In the genomic region with DNA sequence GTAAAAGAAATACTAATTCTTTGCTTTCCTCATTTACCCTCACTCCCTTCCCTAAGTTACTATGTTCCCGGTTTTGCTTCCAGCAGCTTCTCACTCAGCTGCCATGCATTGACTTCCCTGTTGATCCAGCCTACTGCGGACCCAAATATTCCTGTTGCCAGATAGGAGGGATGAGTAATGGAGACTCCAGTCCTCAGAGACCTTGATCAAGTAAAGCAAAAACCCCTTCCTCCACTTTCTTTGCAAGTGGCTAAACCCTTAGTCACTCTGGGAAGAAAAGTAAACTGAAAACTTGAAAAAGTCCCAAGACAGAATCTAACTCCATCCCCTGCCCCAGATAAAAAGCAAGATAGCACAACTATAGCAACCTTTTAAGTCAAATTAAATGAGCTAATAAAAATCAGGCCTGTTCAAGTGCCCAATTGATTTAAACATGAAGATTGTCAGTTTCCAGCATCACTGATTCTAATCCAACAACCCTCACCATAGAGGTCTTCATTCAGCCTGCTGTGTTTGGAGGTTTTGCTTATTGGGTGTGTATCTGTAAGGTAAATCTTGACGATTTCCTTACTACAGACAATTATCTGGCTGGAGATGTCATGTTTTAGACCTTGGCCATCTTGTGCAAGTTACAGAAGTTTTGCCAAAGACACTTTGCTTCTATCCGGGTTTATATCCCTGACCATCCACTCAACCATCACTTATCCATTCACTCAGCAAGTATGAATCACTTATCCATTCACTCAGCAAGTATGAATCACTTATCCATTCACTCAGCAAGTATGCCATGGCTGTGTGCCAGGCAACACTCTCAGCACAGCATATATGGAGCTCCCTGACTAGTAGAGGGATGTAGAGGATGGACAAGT, we compare ENCODE assay signal across 10 cellular contexts. TPM values are rescaled to one million over a fixed set of nuclear protein-coding genes. Genes with fewer than 3 reads are reported as not detected.
DNase-seq lines count a peak whose midpoint lies in the region; ATAC-seq, FAIRE-seq and TF ChIP-seq lines count a peak whose summit lies in the region.
"Had no signal": no experiment of that assay in that cellular context is flagged by ENCODE, and none has a peak within 500 bp of the region (broad histone marks: within the 10 kb centered on the region; RNA-seq: fewer than 3 reads in every experiment).

No MANE protein-coding gene starts in this region.

- dilution Hi-C loops in endothelial cell of umbilical vein (cut with MboI; ENCODE audit: extremely low pct_ligation_motif_present, low sequenced_read_pairs) = no loop called here

- H3K9me1 ChIP-seq in endothelial cell of umbilical vein (replicated peaks; ENCODE audit: control insufficient read depth, extremely low read depth, insufficient read depth, low read length) = no peaks in the 10 kb centered on the region

- H3K4me1 ChIP-seq in endothelial cell of umbilical vein (ENCODE audit: control insufficient read depth, extremely low read depth, insufficient read depth, low read length) (peaks cover 11% of the 10 kb centered on the region), osteoblast (ENCODE audit: insufficient read depth, low read length) (peaks cover 18% of the 10 kb centered on the region)

- peak; percentile 39 for DNase-seq in DMS79 treated with DMSO at 0.1 percent for 48 hours (lab: John Stamatoyannopoulos, UW)
- peak; percentile 80 for DNase-seq in NCI-H345 (lab: John Stamatoyannopoulos, UW)
- DNase-seq in endothelial cell of umbilical vein (ENCODE audit: low read depth, low spot score) = peak; percentile 89
- peak; percentile 77 for DNase-seq in osteoblast (ENCODE audit: insufficient read length, low spot score, missing footprints)
- no peak for DNase-seq in retina
- no peak for DNase-seq in type B pancreatic cell (ENCODE audit: extremely low spot score, unreplicated experiment)
- DNase-seq: stimulated activated CD8-positive, alpha-beta memory T cell treated with anti-CD3 and anti-CD28 coated beads, Interleukin-4, amount 100 ng/mL, for 48 hours had no signal

- H3K4me1 Mint-ChIP-seq in type B pancreatic cell (ENCODE audit: unreplicated experiment) = no peaks in the 10 kb centered on the region

- ATAC-seq in HG03108 (IDR thresholded peaks at IDR 0.05; ENCODE audit: unreplicated experiment) (no peak), GM18520 (IDR thresholded peaks at IDR 0.05; ENCODE audit: unreplicated experiment) (no peak)
- ATAC-seq: left lobe of liver had no signal

- H3K27me3 Mint-ChIP-seq in type B pancreatic cell = peaks cover 14% of the 10 kb centered on the region

- H3K79me2 ChIP-seq in endothelial cell of umbilical vein (ENCODE audit: control insufficient read depth, insufficient read depth, low read length) (no peaks in the 10 kb centered on the region), osteoblast (ENCODE audit: insufficient read depth, low read length) (no peaks in the 10 kb centered on the region)

- no peak overlapping the region for H3K4me3 ChIP-seq in endothelial cell of umbilical vein (replicated peaks in 1 of 3; ENCODE audit: insufficient read depth in 1 of 3, low read depth in 1 of 3, low read length in 3 of 3)
- peak overlapping the region; percentile 57 for H3K4me3 ChIP-seq in osteoblast (ENCODE audit: insufficient read depth, low read length)

- POLR2A ChIA-PET in endothelial cell of umbilical vein (lab: Charles Lee) = no interaction called here

- TF ChIP-seq CTCF in endothelial cell of umbilical vein (IDR thresholded peaks at IDR 0.05; ENCODE audit: extremely low read depth in 1 of 2, insufficient read depth in 1 of 2, low read depth in 1 of 2, low read length in 2 of 2) (no peak), osteoblast (IDR thresholded peaks at IDR 0.05; ENCODE audit: extremely low read depth, low read depth, low read length) (no peak), type B pancreatic cell (conservative IDR thresholded peaks at IDR 0.05) (no peak)

- CTCF ChIA-PET in endothelial cell of umbilical vein (lab: Charles Lee) = interaction anchor here (1.0 to 2.6 kb wide), 7 partner anchors 10 to 441 kb away, joined by 3 to 18 read pairs (median 6); no protein-coding TSS in a partner anchor

- BruUV-seq in endothelial cell of umbilical vein (replicated peaks; lab: Mats Ljungman, UMichigan) = no TSS peak

- H4K20me1 ChIP-seq in endothelial cell of umbilical vein (replicated peaks; ENCODE audit: control insufficient read depth, extremely low read depth, insufficient read depth, low read length) = no peaks in the 10 kb centered on the region
- H4K20me1 ChIP-seq in osteoblast (ENCODE audit: insufficient read depth, low read length) = no peaks in the 10 kb centered on the region

- H3K27me3 ChIP-seq in endothelial cell of umbilical vein (ENCODE audit: control insufficient read depth in 2 of 2, insufficient read depth in 2 of 2, low read length in 2 of 2) (no peaks in the 10 kb centered on the region), osteoblast (ENCODE audit: insufficient read depth, low read length) (no peaks in the 10 kb centered on the region)

- H3K9me3 ChIP-seq in endothelial cell of umbilical vein (replicated peaks; ENCODE audit: control insufficient read depth, insufficient read depth, low read length) (no peaks in the 10 kb centered on the region), osteoblast (ENCODE audit: low read depth, low read length) (no peaks in the 10 kb centered on the region)

- H3K9ac ChIP-seq in endothelial cell of umbilical vein (replicated peaks; ENCODE audit: extremely low read depth, insufficient read depth, low read length) = no peak overlapping the region

- intact Hi-C loops in endothelial cell of umbilical vein (cut with micrococcal nuclease) = loop anchor here (1.0 to 2.0 kb wide), 3 partner anchors 8 to 38 kb away; no protein-coding TSS in a partner anchor

- TF ChIP-seq POLR2A in endothelial cell of umbilical vein (IDR thresholded peaks at IDR 0.05; ENCODE audit: low read depth, low read length) = no peak

- H3K27ac ChIP-seq in endothelial cell of umbilical vein (ENCODE audit: insufficient read depth, low read depth, low read length) (peak overlapping the region; percentile 24), osteoblast (ENCODE audit: low read depth, low read length) (peak overlapping the region; percentile 98)

- H3K36me3 ChIP-seq in endothelial cell of umbilical vein (ENCODE audit: control insufficient read depth in 2 of 2, extremely low read depth in 1 of 2, insufficient read depth in 2 of 2, low read length in 2 of 2) = no peaks in the 10 kb centered on the region
- H3K36me3 ChIP-seq in osteoblast (ENCODE audit: insufficient read depth, low read length) = no peaks in the 10 kb centered on the region

- no peak overlapping the region for H3K4me3 Mint-ChIP-seq in type B pancreatic cell

- H3K4me2 ChIP-seq in endothelial cell of umbilical vein (ENCODE audit: insufficient read depth, low read length) = peak overlapping the region; percentile 6
- peak overlapping the region; percentile 91 for H3K4me2 ChIP-seq in osteoblast (ENCODE audit: insufficient read depth, low read length)

- peaks cover 1% of the 10 kb centered on the region for H3K9me3 Mint-ChIP-seq in type B pancreatic cell

- H3K36me3 Mint-ChIP-seq in type B pancreatic cell = no peaks in the 10 kb centered on the region

- FAIRE-seq in endothelial cell of umbilical vein (lab: Jason Lieb, UNC) = peak; percentile 100

- H3K27ac Mint-ChIP-seq in type B pancreatic cell = no peak overlapping the region

- H2AFZ ChIP-seq in endothelial cell of umbilical vein (ENCODE audit: low read depth, low read length) (no peak overlapping the region), osteoblast (ENCODE audit: low read length) (peak overlapping the region; percentile 60)

TF ChIP-seq in endothelial cell of umbilical vein, 7 proteins besides CTCF, POLR2A, EP300 and RAD21:
- TF ChIP-seq FOS (IDR thresholded peaks at IDR 0.05; ENCODE audit: borderline replicate concordance, insufficient read depth, low read length) (peak; percentile 99), EZH2 (IDR thresholded peaks at IDR 0.05; ENCODE audit: borderline replicate concordance, low read depth, low read length, severe bottlenecking) (no peak), POLR2AphosphoS5 (IDR thresholded peaks at IDR 0.05; ENCODE audit: insufficient read depth, low read depth, low read length) (peak; percentile 82), MYC (IDR thresholded peaks at IDR 0.05; ENCODE audit: low read depth, low read length) (no peak), JUN (IDR thresholded peaks at IDR 0.05; ENCODE audit: borderline replicate concordance, insufficient read depth, insufficient read length, low read depth) (peak; percentile 97), GATA2 (IDR thresholded peaks at IDR 0.05; ENCODE audit: insufficient read depth, insufficient read length, low read depth, low read length) (peak; percentile 63)
- TF ChIP-seq, protein P1, sequence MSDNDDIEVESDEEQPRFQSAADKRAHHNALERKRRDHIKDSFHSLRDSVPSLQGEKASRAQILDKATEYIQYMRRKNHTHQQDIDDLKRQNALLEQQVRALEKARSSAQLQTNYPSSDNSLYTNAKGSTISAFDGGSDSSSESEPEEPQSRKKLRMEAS (IDR thresholded peaks at IDR 0.05; ENCODE audit: insufficient read depth, insufficient read length) = no peak

RNA-seq across cellular contexts. Expression of a gene that starts 17.6 kb away (rescaled TPM):
- not detected in 2 replicates for total RNA-seq in endothelial cell of umbilical vein
- not detected in 2 replicates for polyA plus RNA-seq in endothelial cell of umbilical vein
- polyA plus RNA-seq in endothelial cell of umbilical vein (2011; cell fraction: cytosol; rRNA removed) = not detected in 2 replicates
- polyA plus RNA-seq in endothelial cell of umbilical vein (2011; cell fraction: nucleus; rRNA removed) = 0.13 TPM in 1 of 2 replicates, not detected in the other
- not detected in 2 replicates for polyA plus RNA-seq in endothelial cell of umbilical vein (2012)
- not detected in 2 replicates for polyA minus RNA-seq in endothelial cell of umbilical vein
- 1.9 TPM for polyA minus RNA-seq in endothelial cell of umbilical vein (2011; cell fraction: cytosol; rRNA and poly(A)+ RNA removed)
- not detected in 2 replicates for polyA minus RNA-seq in endothelial cell of umbilical vein (2011; cell fraction: nucleus; rRNA and poly(A)+ RNA removed)
- not detected in 2 replicates for total RNA-seq in osteoblast
- 21.7 and 22.1 TPM in 2 replicates for total RNA-seq in type B pancreatic cell (ENCODE audit: low replicate concordance)
- total RNA-seq: left lobe of liver had no signal

RNA-seq across cellular contexts. Expression of a gene that starts 42.0 kb away (rescaled TPM):
- total RNA-seq in endothelial cell of umbilical vein (not detected in 2 replicates), osteoblast (0.36 TPM in 1 of 2 replicates, not detected in the other), type B pancreatic cell (ENCODE audit: low replicate concordance) (not detected in 2 replicates)
- not detected in 2 replicates for polyA plus RNA-seq in endothelial cell of umbilical vein
- polyA plus RNA-seq in endothelial cell of umbilical vein (2011; cell fraction: cytosol; rRNA removed) = not detected in 2 replicates
- not detected in 2 replicates for polyA plus RNA-seq in endothelial cell of umbilical vein (2011; cell fraction: nucleus; rRNA removed)
- not detected in 2 replicates for polyA plus RNA-seq in endothelial cell of umbilical vein (2012)
- not detected in 2 replicates for polyA minus RNA-seq in endothelial cell of umbilical vein
- not detected for polyA minus RNA-seq in endothelial cell of umbilical vein (2011; cell fraction: cytosol; rRNA and poly(A)+ RNA removed)
- polyA minus RNA-seq in endothelial cell of umbilical vein (2011; cell fraction: nucleus; rRNA and poly(A)+ RNA removed) = not detected in 2 replicates

Comparison
In these comparisons a context has a peak if more than half of its experiments do, and no peak if none do; other contexts are left out.
1. DNase-seq: peak in DMS79 treated with DMSO at 0.1 percent for 48 hours (single experiment), NCI-H345 (single experiment), endothelial cell of umbilical vein (single experiment) and osteoblast (single experiment); none in retina (single experiment) and type B pancreatic cell (single experiment).
2. RNA of a gene that starts 17.6 kb away (total RNA-seq): 21.7 to 22.1 TPM in type B pancreatic cell; not detected in endothelial cell of umbilical vein and not detected in osteoblast; every median in the first group is over 10 times any median in the second.